Comparison of ENCODE assay signal across 22 cellular contexts in genomic region chr7:98167653-98168052, GRCh38. TPM values are rescaled to one million over a fixed set of nuclear protein-coding genes. Genes with fewer than 3 reads are reported as not detected.
"Had no signal": no experiment of that assay in that cellular context is flagged by ENCODE, and none has a peak within 500 bp of the region (broad histone marks: within the 10 kb centered on the region; RNA-seq: fewer than 3 reads in every experiment).

No MANE protein-coding gene starts in this region.

- H3K4me3 Mint-ChIP-seq: activated B cell treated with CpG ODN at 0.5 μM for 24 hours; activated CD4-positive, alpha-beta memory T cell treated with anti-CD3 and anti-CD28 coated beads for 36 hours; activated CD4-positive, alpha-beta T cell treated with anti-CD3 and anti-CD28 coated beads for 36 hours; activated naive CD4-positive, alpha-beta T cell treated with anti-CD3 and anti-CD28 coated beads, Interleukin-2, amount 10 ng/mL, durations not matched to agents 7 days and 5 days; activated T-cell treated with anti-CD3 and anti-CD28 coated beads, Interleukin-2, amount 50 U/mL, for 72 hours; stimulated activated effector memory CD8-positive, alpha-beta T cell treated with anti-CD3 and anti-CD28 coated beads, Interleukin-12 subunit alpha, Interleukin-12 subunit beta, amount 100 ng/mL, for 72 hours had no signal

- H3K9me3 Mint-ChIP-seq: activated B cell treated with CpG ODN at 0.5 μM for 24 hours; activated CD4-positive, alpha-beta memory T cell treated with anti-CD3 and anti-CD28 coated beads for 36 hours; activated naive CD4-positive, alpha-beta T cell treated with anti-CD3 and anti-CD28 coated beads, Interleukin-2, amount 10 ng/mL, durations not matched to agents 7 days and 5 days; activated T-cell treated with anti-CD3 and anti-CD28 coated beads, Interleukin-2, amount 50 U/mL, for 72 hours; stimulated activated effector memory CD8-positive, alpha-beta T cell treated with anti-CD3 and anti-CD28 coated beads, Interleukin-12 subunit alpha, Interleukin-12 subunit beta, amount 100 ng/mL, for 72 hours had no signal

- H3K27me3 Mint-ChIP-seq: activated CD4-positive, alpha-beta memory T cell treated with anti-CD3 and anti-CD28 coated beads for 36 hours; activated CD4-positive, alpha-beta T cell treated with anti-CD3 and anti-CD28 coated beads for 36 hours; activated naive CD4-positive, alpha-beta T cell treated with anti-CD3 and anti-CD28 coated beads, Interleukin-2, amount 10 ng/mL, durations not matched to agents 7 days and 5 days had no signal

- DNase-seq: activated B cell treated with CpG ODN at 0.5 μM for 24 hours; activated CD4-positive, alpha-beta memory T cell treated with anti-CD3 and anti-CD28 coated beads for 36 hours; activated CD4-positive, alpha-beta T cell treated with anti-CD3 and anti-CD28 coated beads for 36 hours; activated effector memory CD4-positive, alpha-beta T cell treated with anti-CD3 and anti-CD28 coated beads, Interleukin-2, amount 50 U/mL, for 16 hours; activated naive CD4-positive, alpha-beta T cell treated with anti-CD3 and anti-CD28 coated beads, Interleukin-2, amount 10 ng/mL, durations not matched to agents 7 days and 5 days; activated T-cell treated with anti-CD3 and anti-CD28 coated beads, Interleukin-2, amount 50 U/mL, for 72 hours; adrenal gland; effector CD8-positive, alpha-beta T cell; foreskin keratinocyte; kidney; lower lobe of right lung; mesendoderm; mucosa of descending colon; right lobe of liver; small intestine; stimulated activated CD4-positive, alpha-beta T cell treated with anti-CD3 and anti-CD28 coated beads, Interleukin-2, amount 100 ng/mL, for 24 hours; stomach; T1000 had no signal

- H3K27ac Mint-ChIP-seq: activated B cell treated with CpG ODN at 0.5 μM for 24 hours; activated CD4-positive, alpha-beta memory T cell treated with anti-CD3 and anti-CD28 coated beads for 36 hours; activated CD4-positive, alpha-beta T cell treated with anti-CD3 and anti-CD28 coated beads for 36 hours; activated naive CD4-positive, alpha-beta T cell treated with anti-CD3 and anti-CD28 coated beads, Interleukin-2, amount 10 ng/mL, durations not matched to agents 7 days and 5 days; activated T-cell treated with anti-CD3 and anti-CD28 coated beads, Interleukin-2, amount 50 U/mL, for 72 hours; stimulated activated effector memory CD8-positive, alpha-beta T cell treated with anti-CD3 and anti-CD28 coated beads, Interleukin-12 subunit alpha, Interleukin-12 subunit beta, amount 100 ng/mL, for 72 hours had no signal

- H3K9me3 ChIP-seq: adrenal gland, lower lobe of right lung, mucosa of descending colon, right lobe of liver, stomach, suprapubic skin, tibial nerve had no signal

- ATAC-seq: activated CD4-positive, alpha-beta T cell treated with anti-CD3 and anti-CD28 coated beads for 36 hours; activated T-cell treated with anti-CD3 and anti-CD28 coated beads, Interleukin-2, amount 50 U/mL, for 72 hours; foreskin keratinocyte; lower lobe of right lung; mucosa of descending colon; right lobe of liver; stimulated activated effector memory CD8-positive, alpha-beta T cell treated with anti-CD3 and anti-CD28 coated beads, Interleukin-12 subunit alpha, Interleukin-12 subunit beta, amount 100 ng/mL, for 72 hours had no signal

RNA-seq across cellular contexts. Expression of gene BHLHA15, which starts 43.6 kb away (rescaled TPM):
- total RNA-seq: tibial nerve, urinary bladder had no signal
